In genomic region chr20:61846741-61847419, GRCh38 we compare ENCODE assay signal across 1 cellular context.
TF ChIP-seq lines count a peak whose summit lies in the region.

No MANE protein-coding gene starts in this region.

TF ChIP-seq in WTC11, 78 proteins besides CTCF, POLR2A, EP300 and RAD21 (continued from another document):
- TF ChIP-seq PRDM15 (CRISPR knock-in tag; IDR thresholded peaks at IDR 0.05) = no peak
- no peak for TF ChIP-seq E2F1 (CRISPR knock-in tag; IDR thresholded peaks at IDR 0.05)
